ENCODE assay signal across 27 cellular contexts in genomic region chr9:38256461-38256860, GRCh38.
"Had no signal": no experiment of that assay in that cellular context is flagged by ENCODE, and none has a peak within 500 bp of the region (broad histone marks: within the 10 kb centered on the region; RNA-seq: fewer than 3 reads in every experiment).

No MANE protein-coding gene starts in this region.

- H3K27ac Mint-ChIP-seq: naive thymus-derived CD4-positive, alpha-beta T cell; natural killer cell; nephron; neural progenitor cell; stimulated activated naive B cell treated with anti-CD40 and anti-IgM and Interleukin-4, amounts not matched to agents 10 μg/mL and 1 μg/mL and 100 μg/mL, for 72 hours; stimulated activated naive CD8-positive, alpha-beta T cell treated with anti-CD3 and anti-CD28 coated beads, Interleukin-15, Interleukin-2, amounts not matched to agents 100 ng/mL and 50 ng/mL, for 24 hours had no signal

- H2AFZ ChIP-seq: neural progenitor cell had no signal

- H3K4me3 Mint-ChIP-seq: natural killer cell; nephron; stimulated activated naive B cell treated with anti-CD40 and anti-IgM and Interleukin-4, amounts not matched to agents 10 μg/mL and 1 μg/mL and 100 μg/mL, for 72 hours; stimulated activated naive CD8-positive, alpha-beta T cell treated with anti-CD3 and anti-CD28 coated beads, Interleukin-15, Interleukin-2, amounts not matched to agents 100 ng/mL and 50 ng/mL, for 24 hours had no signal

- H3K9me3 ChIP-seq: pancreas, psoas muscle, right lobe of liver, spleen, stomach, thoracic aorta, thyroid gland, upper lobe of right lung, uterus had no signal

- H3K27ac ChIP-seq: neural progenitor cell, pancreas, psoas muscle, right lobe of liver, skin epidermis, spleen, stomach, thoracic aorta, thyroid gland, tibial nerve, upper lobe of right lung, uterus had no signal

- H3K4me2 ChIP-seq: neural progenitor cell, smooth muscle cell had no signal

- H3K4me1 ChIP-seq: pancreas, psoas muscle, right lobe of liver, spleen, stomach, thyroid gland, tibial nerve, upper lobe of right lung, uterus had no signal

- H3K4me1 Mint-ChIP-seq: naive thymus-derived CD4-positive, alpha-beta T cell; natural killer cell; nephron; stimulated activated naive B cell treated with anti-CD40 and anti-IgM and Interleukin-4, amounts not matched to agents 10 μg/mL and 1 μg/mL and 100 μg/mL, for 72 hours had no signal

- H3K9me3 Mint-ChIP-seq: natural killer cell; stimulated activated naive CD8-positive, alpha-beta T cell treated with anti-CD3 and anti-CD28 coated beads, Interleukin-15, Interleukin-2, amounts not matched to agents 100 ng/mL and 50 ng/mL, for 24 hours had no signal

- H3K9ac ChIP-seq: neural progenitor cell had no signal

- DNase-seq: naive thymus-derived CD4-positive, alpha-beta T cell; natural killer cell; occipital lobe; pancreas; psoas muscle; right cardiac atrium; right lobe of liver; spleen; stimulated activated CD4-positive, alpha-beta T cell treated with anti-CD3 and anti-CD28 coated beads, Interleukin-12 subunit alpha, Interleukin-12 subunit beta, amount 100 ng/mL, for 4 hours; stimulated activated CD4-positive, alpha-beta T cell treated with anti-CD3 and anti-CD28 coated beads, Interleukin-1b, Interleukin-23, amount 100 ng/mL, for 48 hours; stimulated activated CD4-positive, alpha-beta T cell treated with anti-CD3 and anti-CD28 coated beads, Interleukin-4, amount 100 ng/mL, for 1 hour; stimulated activated CD4-positive, alpha-beta T cell treated with anti-CD3 and anti-CD28 coated beads, Interleukin-4, amount 100 ng/mL, for 4 hours; stimulated activated CD8-positive, alpha-beta memory T cell treated with anti-CD3 and anti-CD28 coated beads, Interleukin-4, amount 100 ng/mL, for 48 hours; stimulated activated naive B cell treated with anti-CD40 and anti-IgM and Interleukin-4, amounts not matched to agents 10 μg/mL and 1 μg/mL and 100 μg/mL, for 72 hours; stimulated activated naive CD4-positive, alpha-beta T cell treated with Interleukin-2 at 50 U/mL for 16 hours; stomach; thyroid gland; trophoblast cell; upper lobe of right lung; uterus had no signal

- H3K27me3 ChIP-seq: neural progenitor cell, pancreas, right lobe of liver, stomach, thyroid gland, tibial nerve, upper lobe of right lung, uterus had no signal

- H3K36me3 Mint-ChIP-seq: natural killer cell; stimulated activated naive B cell treated with anti-CD40 and anti-IgM and Interleukin-4, amounts not matched to agents 10 μg/mL and 1 μg/mL and 100 μg/mL, for 72 hours had no signal

- ATAC-seq: naive thymus-derived CD4-positive, alpha-beta T cell; natural killer cell; pancreas; psoas muscle; right cardiac atrium; right lobe of liver; stimulated activated naive B cell treated with anti-CD40 and anti-IgM and Interleukin-4, amounts not matched to agents 10 μg/mL and 1 μg/mL and 100 μg/mL, for 72 hours; upper lobe of right lung had no signal

- H3K4me3 ChIP-seq: neural progenitor cell, pancreas, psoas muscle, right lobe of liver, skin epidermis, smooth muscle cell, spleen, stomach, thoracic aorta, thyroid gland, tibial nerve, upper lobe of right lung, uterus had no signal
